In genomic region chr3:43632986-43633385, GRCh38 we compare ENCODE assay signal across 1 cellular context.
TF ChIP-seq lines count a peak whose summit lies in the region.

No MANE protein-coding gene starts in this region.

TF ChIP-seq in HepG2, 621 proteins besides CTCF, POLR2A, EP300 and RAD21:
- peak; percentile 67 for TF ChIP-seq ZBTB40 (IDR thresholded peaks at IDR 0.05)
- no peak for TF ChIP-seq ZBTB40 (CRISPR knock-in tag; IDR thresholded peaks at IDR 0.05)
- TF ChIP-seq SKI (IDR thresholded peaks at IDR 0.05; ENCODE audit: partially characterized antibody) = no peak
TF ChIP-seq in HepG2: peak in this region for 1.
